ENCODE assay signal across 8 cellular contexts in genomic region chr2:70978388-70979357, GRCh38. TPM values are rescaled to one million over a fixed set of nuclear protein-coding genes. Genes with fewer than 3 reads are reported as not detected.
DNase-seq lines count a peak whose midpoint lies in the region; ATAC-seq, FAIRE-seq and TF ChIP-seq lines count a peak whose summit lies in the region.
"Had no signal": no experiment of that assay in that cellular context is flagged by ENCODE, and none has a peak within 500 bp of the region (broad histone marks: within the 10 kb centered on the region; RNA-seq: fewer than 3 reads in every experiment).

A gene with protein sequence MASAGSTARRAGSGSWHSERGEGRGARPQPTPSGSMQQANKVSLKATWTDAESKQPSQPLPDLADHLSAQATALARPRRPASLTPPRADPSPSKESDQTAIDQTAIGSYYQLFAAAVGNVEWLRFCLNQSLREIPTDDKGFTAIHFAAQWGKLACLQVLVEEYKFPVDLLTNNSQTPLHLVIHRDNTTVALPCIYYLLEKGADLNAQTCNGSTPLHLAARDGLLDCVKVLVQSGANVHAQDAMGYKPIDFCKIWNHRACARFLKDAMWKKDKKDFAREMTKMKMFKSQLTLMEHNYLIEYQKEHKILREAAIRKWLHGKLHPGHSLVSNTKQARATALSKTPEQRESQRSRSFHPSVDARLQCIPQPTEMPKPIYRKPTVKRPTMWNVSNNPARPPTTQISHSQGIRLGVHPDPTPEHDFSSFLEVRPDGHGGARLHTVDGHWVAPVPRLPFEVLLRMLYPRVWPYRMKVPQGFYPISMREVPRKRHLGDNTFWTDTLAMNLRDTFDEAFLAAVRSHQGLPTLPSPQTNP (plus strand): TSS chr2:70978630. CDS start chr2:70978646, 16 bp downstream.

- peak within 1 kb of the TSS; percentile 55 to 81 (median 71) for H3K4me3 ChIP-seq in breast epithelium
- peak within 1 kb of the TSS; percentile 89 to 95 for H3K4me3 ChIP-seq in kidney (ENCODE audit: low read length in 2 of 2)

- peaks cover 19% of the 10 kb centered on the region for H3K4me1 Mint-ChIP-seq in stimulated activated memory B cell treated with anti-CD40 and anti-IgM and Interleukin-4, amounts not matched to agents 10 μg/mL and 1 μg/mL and 100 μg/mL, for 72 hours

- DNase-seq in GM13976 (ENCODE audit: low spot score): peak; percentile 12
- peak; percentile 64 for DNase-seq in NCI-H2227 treated with DMSO at 0.1 percent for 48 hours (lab: John Stamatoyannopoulos, UW)
- DNase-seq in breast epithelium (ENCODE audit: low spot score in 2 of 2): peak; percentile 48 to 55
- DNase-seq in kidney: peak; percentile 86
- no peak for DNase-seq in NCI-H2171 (lab: John Stamatoyannopoulos, UW)
- no peak for DNase-seq in RPMI8226

- no peak for FAIRE-seq in kidney (lab: Jason Lieb, UNC)
- FAIRE-seq: TTC549 had no signal

- no peaks in the 10 kb centered on the region for H3K27me3 ChIP-seq in breast epithelium

- H3K36me3 ChIP-seq in breast epithelium (no peaks in the 10 kb centered on the region), kidney (ENCODE audit: control insufficient read depth in 1 of 2, insufficient read depth in 2 of 2, low read length in 2 of 2) (no peaks in the 10 kb centered on the region)

- H3K4me3 Mint-ChIP-seq in stimulated activated memory B cell treated with anti-CD40 and anti-IgM and Interleukin-4, amounts not matched to agents 10 μg/mL and 1 μg/mL and 100 μg/mL, for 72 hours: peak within 1 kb of the TSS; percentile 96

- H3K27ac ChIP-seq in breast epithelium (peak within 1 kb of the TSS; percentile 89 to 94), kidney (ENCODE audit: low read depth in 2 of 2, low read length in 2 of 2) (peak within 1 kb of the TSS; percentile 36 to 89)

- H3K27ac Mint-ChIP-seq in stimulated activated memory B cell treated with anti-CD40 and anti-IgM and Interleukin-4, amounts not matched to agents 10 μg/mL and 1 μg/mL and 100 μg/mL, for 72 hours: peak within 1 kb of the TSS; percentile 84

- H3K9me3 Mint-ChIP-seq in stimulated activated memory B cell treated with anti-CD40 and anti-IgM and Interleukin-4, amounts not matched to agents 10 μg/mL and 1 μg/mL and 100 μg/mL, for 72 hours: no peaks in the 10 kb centered on the region

- H3K9ac ChIP-seq in kidney (ENCODE audit: low read length in 2 of 2): peak within 1 kb of the TSS; percentile 39 to 77

- no peaks in the 10 kb centered on the region for H3K9me3 ChIP-seq in breast epithelium
- H3K9me3 ChIP-seq in kidney (ENCODE audit: control insufficient read depth in 1 of 2, low read length in 2 of 2): no peaks in the 10 kb centered on the region

- no peak for TF ChIP-seq CTCF in GM13976 (IDR thresholded peaks at IDR 0.05; ENCODE audit: borderline replicate concordance, control extremely low read depth, extremely low read depth, insufficient read depth, missing control alignments)
- TF ChIP-seq CTCF in breast epithelium (IDR thresholded peaks at IDR 0.05): no peak
- TF ChIP-seq CTCF in kidney (IDR thresholded peaks at IDR 0.05; ENCODE audit: borderline replicate concordance, extremely low read depth, insufficient read depth): no peak

- ATAC-seq in stimulated activated memory B cell treated with anti-CD40 and anti-IgM and Interleukin-4, amounts not matched to agents 10 μg/mL and 1 μg/mL and 100 μg/mL, for 72 hours: peak; percentile 62

- H3K27me3 Mint-ChIP-seq in stimulated activated memory B cell treated with anti-CD40 and anti-IgM and Interleukin-4, amounts not matched to agents 10 μg/mL and 1 μg/mL and 100 μg/mL, for 72 hours: no peaks in the 10 kb centered on the region

- TF ChIP-seq POLR2A in breast epithelium (IDR thresholded peaks at IDR 0.05): no peak

- intact Hi-C loops in breast epithelium (cut with DNase I; ENCODE audit: low total_unique reads): no loop called here
- intact Hi-C loops in kidney (cut with DNase I): no loop called here

- peaks cover 6% of the 10 kb centered on the region for H3K36me3 Mint-ChIP-seq in stimulated activated memory B cell treated with anti-CD40 and anti-IgM and Interleukin-4, amounts not matched to agents 10 μg/mL and 1 μg/mL and 100 μg/mL, for 72 hours

- H3K4me1 ChIP-seq in breast epithelium: no peaks in the 10 kb centered on the region
- peaks cover 8% of the 10 kb centered on the region in 2 donors for H3K4me1 ChIP-seq in kidney (ENCODE audit: control insufficient read depth in 1 of 2, insufficient read depth in 1 of 2, low read depth in 1 of 2, low read length in 2 of 2)

- in situ Hi-C loops in GM13976 (cut with MboI; ENCODE audit: low sequenced_read_pairs, unreplicated experiment): no loop called here

RNA-seq across cellular contexts. Expression of the gene that starts here (rescaled TPM):
- total RNA-seq in breast epithelium: 1 to 10 TPM; 2.8 to 4.9 (median 3.2) TPM
- total RNA-seq in kidney: 1.3 TPM
- 2.1 TPM for polyA plus RNA-seq in kidney (ENCODE audit: insufficient read depth, low read depth, low replicate concordance)

Comparison
In these comparisons a context has a peak if more than half of its experiments do, and no peak if none do; other contexts are left out.
1. DNase-seq: peak in GM13976 (single experiment), NCI-H2227 treated with DMSO at 0.1 percent for 48 hours (single experiment), breast epithelium (2 of 2) and kidney (single experiment); none in NCI-H2171 (single experiment) and RPMI8226 (single experiment).